ENCODE assay signal across 13 cellular contexts in genomic region chr3:195110647-195111321, GRCh38.
DNase-seq lines count a peak whose midpoint lies in the region; FAIRE-seq and TF ChIP-seq lines count a peak whose summit lies in the region.
"Had no signal": no experiment of that assay in that cellular context is flagged by ENCODE, and none has a peak within 500 bp of the region (broad histone marks: within the 10 kb centered on the region; RNA-seq: fewer than 3 reads in every experiment).

No MANE protein-coding gene starts in this region.

- no peaks in the 10 kb centered on the region for H3K79me2 ChIP-seq in MM.1S (ENCODE audit: low read length)

- no peak overlapping the region for H3K9ac ChIP-seq in MM.1S (ENCODE audit: low read length)

- peak; percentile 98 for FAIRE-seq in urothelium cell line (lab: Jason Lieb, UNC)

- peaks cover 0 to 7% of the 10 kb centered on the region in 2 donors for H3K4me1 ChIP-seq in esophagus (ENCODE audit: control insufficient read depth in 2 of 2, insufficient read depth in 2 of 2, low read length in 1 of 2)
- H3K4me1 ChIP-seq in MM.1S (ENCODE audit: low read length): no peaks in the 10 kb centered on the region

- H3F3A ChIP-seq in MM.1S (ENCODE audit: insufficient read depth, low read length): no peaks in the 10 kb centered on the region

- H3K9me2 ChIP-seq in MM.1S (replicated peaks; ENCODE audit: insufficient read depth, low read length): no peaks in the 10 kb centered on the region

- TF ChIP-seq CTCF in MM.1S (IDR thresholded peaks at IDR 0.05; ENCODE audit: low read length): no peak

- no peak overlapping the region for H2AFZ ChIP-seq in MM.1S (ENCODE audit: low read length)

- H3K36me3 ChIP-seq in esophagus (ENCODE audit: control insufficient read depth in 2 of 2, insufficient read depth in 2 of 2, low read length in 1 of 2) (peaks cover 0 to 4% of the 10 kb centered on the region in 2 donors), MM.1S (replicated peaks; ENCODE audit: insufficient read depth, low read length) (no peaks in the 10 kb centered on the region)
- H3K36me3 ChIP-seq: brain microvascular endothelial cell had no signal

- no peaks in the 10 kb centered on the region for H4K20me1 ChIP-seq in MM.1S (ENCODE audit: insufficient read depth, low read length)

- no peaks in the 10 kb centered on the region for H3K27me3 ChIP-seq in esophagus (ENCODE audit: control insufficient read depth in 1 of 2, insufficient read depth in 2 of 2, low read length in 2 of 2)
- no peaks in the 10 kb centered on the region for H3K27me3 ChIP-seq in MM.1S (replicated peaks; ENCODE audit: insufficient read depth, low read length)
- H3K27me3 ChIP-seq: brain microvascular endothelial cell had no signal

- 35 to 53% methylated on average over 14 of the region's 14 CpGs for WGBS in esophagus, 2 donors

- H3K4me2 ChIP-seq in MM.1S (ENCODE audit: low read depth, low read length): no peak overlapping the region

- no peak overlapping the region for H3K4me3 ChIP-seq in esophagus (ENCODE audit: low read depth in 1 of 2, low read length in 2 of 2)
- H3K4me3 ChIP-seq in MM.1S (ENCODE audit: low read length): no peak overlapping the region
- H3K4me3 ChIP-seq: SK-N-MC had no signal

- peak overlapping the region; percentile 19 to 68 for H3K27ac ChIP-seq in esophagus (ENCODE audit: low read depth in 2 of 2, low read length in 1 of 2)
- no peak overlapping the region for H3K27ac ChIP-seq in MM.1S (ENCODE audit: low read length)
- H3K27ac ChIP-seq: brain microvascular endothelial cell had no signal

- DNase-seq in NOMO-1 (lab: John Stamatoyannopoulos, UW; ENCODE audit: unreplicated experiment in 2 of 2): peak; percentile 59 to 79
- DNase-seq in medulla oblongata (ENCODE audit: extremely low spot score): peak; percentile 37
- no peak for DNase-seq in urothelium cell line (ENCODE audit: low spot score)
- DNase-seq in stimulated activated naive CD4-positive, alpha-beta T cell treated with Interleukin-2 at 50 U/mL for 16 hours (lab: John Stamatoyannopoulos, UW): no peak
- no peak for DNase-seq in MM.1S
- no peak for DNase-seq in hypothalamus (lab: John Stamatoyannopoulos, UW)
- DNase-seq: activated CD4-positive, CD25-positive, alpha-beta regulatory T cell treated with anti-CD3 and anti-CD28 coated beads, Interleukin-2, amount 50 U/mL, for 72 hours; activated T-cell treated with anti-CD3 and anti-CD28 coated beads, Interleukin-2, amount 50 U/mL, for 48 hours; brain microvascular endothelial cell; NCI-H1105; retina had no signal

- H3K9me3 ChIP-seq in esophagus (ENCODE audit: control insufficient read depth in 2 of 2, insufficient read depth in 1 of 2, low read depth in 1 of 2, low read length in 1 of 2) (peaks cover 0 to 3% of the 10 kb centered on the region in 2 donors), MM.1S (replicated peaks; ENCODE audit: insufficient read depth, low read length) (no peaks in the 10 kb centered on the region)

Comparison
In these comparisons a context has a peak if more than half of its experiments do, and no peak if none do; other contexts are left out.
1. DNase-seq: peak in NOMO-1 (2 of 2) and medulla oblongata (single experiment); none in urothelium cell line (single experiment), stimulated activated naive CD4-positive, alpha-beta T cell treated with Interleukin-2 at 50 U/mL for 16 hours (single experiment), MM.1S (single experiment) and hypothalamus (0 of 51).